26 cellular contexts compared by ENCODE assay signal in the genomic region with DNA sequence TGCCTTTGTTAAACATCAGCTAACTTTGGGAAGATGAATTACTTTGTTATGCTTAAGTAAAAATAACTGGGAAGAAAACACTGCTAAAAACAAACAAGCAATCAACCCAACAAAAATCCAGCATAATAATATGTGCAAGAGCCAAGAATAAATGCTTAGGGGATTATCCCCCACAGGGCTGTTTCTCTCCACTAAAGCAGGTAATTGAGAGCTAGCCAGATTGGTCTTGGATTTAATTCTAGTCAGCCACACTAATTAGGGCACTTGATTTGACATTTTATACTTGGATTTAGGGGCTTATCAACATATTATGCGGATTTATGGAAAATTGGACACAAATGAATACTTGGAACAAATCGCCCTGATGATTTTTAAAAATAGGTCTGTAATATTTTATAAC.
"Had no signal": no experiment of that assay in that cellular context is flagged by ENCODE, and none has a peak within 500 bp of the region (broad histone marks: within the 10 kb centered on the region; RNA-seq: fewer than 3 reads in every experiment).

No MANE protein-coding gene starts in this region.

- H3K4me2 ChIP-seq: neural progenitor cell, smooth muscle cell had no signal

- DNase-seq: islet precursor cell; left ventricle myocardium inferior; mesendoderm; naive B cell; natural killer cell; nephron progenitor cell; occipital lobe; psoas muscle; right lobe of liver; stimulated activated CD4-positive, alpha-beta T cell treated with anti-CD3 and anti-CD28 coated beads, Interleukin-15, amount 100 ng/mL, for 24 hours; stimulated activated CD4-positive, alpha-beta T cell treated with anti-CD3 and anti-CD28 coated beads, Interleukin-2, amount 100 ng/mL, for 24 hours; stimulated activated CD4-positive, alpha-beta T cell treated with anti-CD3 and anti-CD28 coated beads, Interleukin-4, amount 100 ng/mL, for 1 hour; stimulated activated naive B cell treated with anti-CD40 and anti-IgM and Interleukin-4, amounts not matched to agents 10 μg/mL and 1 μg/mL and 100 μg/mL, for 72 hours; stimulated activated naive CD8-positive, alpha-beta T cell treated with anti-CD3 and anti-CD28 coated beads, Interleukin-15, Interleukin-2, amounts not matched to agents 100 U/mL and 50 U/mL, for 24 hours; stomach; testis; thyroid gland; transverse colon; upper lobe of left lung had no signal

- H3K4me3 ChIP-seq: left ventricle myocardium inferior, lung, neural progenitor cell, psoas muscle, right atrium auricular region, right lobe of liver, smooth muscle cell, stomach, testis, thyroid gland, transverse colon, upper lobe of left lung, vagina had no signal

- H3K79me2 ChIP-seq: parathyroid adenoma had no signal

- H3K4me1 ChIP-seq: left ventricle myocardium inferior, neural progenitor cell, parathyroid adenoma, psoas muscle, right atrium auricular region, right lobe of liver, stomach, testis, thyroid gland, transverse colon, upper lobe of left lung, vagina had no signal

- H3K27me3 ChIP-seq: neural progenitor cell, neutrophil, right atrium auricular region, stomach, testis, thyroid gland, transverse colon, upper lobe of left lung, vagina had no signal

- H3K36me3 ChIP-seq: left ventricle myocardium inferior, neural progenitor cell, neutrophil, right atrium auricular region, right lobe of liver, stomach, thyroid gland, transverse colon, upper lobe of left lung, vagina had no signal

- H3K9me3 ChIP-seq: neutrophil, psoas muscle, right atrium auricular region, right lobe of liver, testis, thyroid gland, transverse colon, upper lobe of left lung, vagina had no signal

- H2AFZ ChIP-seq: neural progenitor cell, parathyroid adenoma had no signal

- ATAC-seq: natural killer cell; psoas muscle; right lobe of liver; stimulated activated naive B cell treated with anti-CD40 and anti-IgM and Interleukin-4, amounts not matched to agents 10 μg/mL and 1 μg/mL and 100 μg/mL, for 72 hours; stimulated activated naive CD8-positive, alpha-beta T cell treated with anti-CD3 and anti-CD28 coated beads, Interleukin-15, Interleukin-2, amounts not matched to agents 100 U/mL and 50 U/mL, for 24 hours had no signal

- H3K27ac ChIP-seq: left ventricle myocardium inferior, neural progenitor cell, neutrophil, parathyroid adenoma, psoas muscle, right atrium auricular region, right lobe of liver, stomach, testis, thyroid gland, transverse colon, upper lobe of left lung, vagina had no signal
